24 cellular contexts compared by ENCODE assay signal in the genomic region with DNA sequence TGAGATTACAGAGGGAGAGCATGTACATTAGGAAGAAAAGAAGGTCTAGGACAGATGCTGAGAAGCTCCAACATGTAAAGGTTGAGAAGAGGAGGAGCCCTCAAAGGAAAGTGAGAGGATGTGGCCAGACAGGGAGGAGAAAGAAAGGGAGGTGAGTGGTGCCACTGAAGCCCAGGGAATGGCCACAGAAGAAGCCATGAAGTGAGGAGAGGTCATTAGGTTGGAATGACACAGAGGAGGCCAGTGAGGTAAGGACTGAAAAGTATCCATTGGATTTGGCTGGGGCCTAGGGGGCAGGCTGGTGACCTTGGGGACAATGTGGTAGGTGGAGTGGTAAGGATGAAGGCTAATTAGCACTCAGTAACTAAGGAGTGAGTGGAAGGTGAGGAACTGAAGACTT.
"Had no signal": no experiment of that assay in that cellular context is flagged by ENCODE, and none has a peak within 500 bp of the region (broad histone marks: within the 10 kb centered on the region; RNA-seq: fewer than 3 reads in every experiment).

No MANE protein-coding gene starts in this region.

- H3K27ac ChIP-seq: coronary artery, dorsolateral prefrontal cortex, esophagus squamous epithelium, gastrocnemius medialis, heart right ventricle, left lung, lower lobe of right lung had no signal

- H3K27me3 ChIP-seq: dorsolateral prefrontal cortex had no signal

- H3K9me3 ChIP-seq: esophagus squamous epithelium, gastrocnemius medialis, heart right ventricle, left lung, lower lobe of right lung had no signal

- ATAC-seq: gastrocnemius medialis; heart right ventricle; left cardiac atrium; left lung; left ventricle myocardium superior; lower lobe of right lung; naive thymus-derived CD4-positive, alpha-beta T cell had no signal

- H3K4me3 ChIP-seq: coronary artery, dorsolateral prefrontal cortex, esophagus squamous epithelium, gastrocnemius medialis, heart right ventricle, left lung, lower lobe of right lung had no signal

- H3K4me1 ChIP-seq: left lung had no signal

- FAIRE-seq: colon, endothelial cell of umbilical vein, islet of Langerhans, keratinocyte had no signal

- H3K36me3 ChIP-seq: esophagus squamous epithelium, gastrocnemius medialis, heart right ventricle, left lung, lower lobe of right lung had no signal

- DNase-seq: dermis blood vessel endothelial cell; dorsolateral prefrontal cortex; effector CD4-positive, alpha-beta T cell; effector memory CD4-positive, alpha-beta T cell; esophagus squamous epithelium; foreskin fibroblast; foreskin melanocyte; gastrocnemius medialis; glutamatergic neuron; head of caudate nucleus; heart right ventricle; hippocampal formation; left cardiac atrium; left lung; left ventricle myocardium superior; lower lobe of right lung; mesendoderm; midbrain; naive thymus-derived CD4-positive, alpha-beta T cell had no signal
